23 cellular contexts compared by ENCODE assay signal in genomic region chr22:50067244-50067643, GRCh38. TPM values are rescaled to one million over a fixed set of nuclear protein-coding genes. Genes with fewer than 3 reads are reported as not detected.
A peak's percentile ranks its signal among the peaks of the same experiment; 100 is the strongest.
DNase-seq lines count a peak whose midpoint lies in the region; ATAC-seq, FAIRE-seq and TF ChIP-seq lines count a peak whose summit lies in the region.
"Had no signal": no experiment of that assay in that cellular context is flagged by ENCODE, and none has a peak within 500 bp of the region (broad histone marks: within the 10 kb centered on the region; RNA-seq: fewer than 3 reads in every experiment).

No MANE protein-coding gene starts in this region.

- no peak for DNase-seq in mesenchymal stem cell
- no peak for DNase-seq in urothelium cell line (ENCODE audit: low spot score)
- DNase-seq in activated CD8-positive, alpha-beta memory T cell treated with anti-CD3 and anti-CD28 coated beads, Interleukin-2, amount 10 ng/mL, durations not matched to agents 7 days and 5 days = no peak
- DNase-seq in hypothalamus (lab: John Stamatoyannopoulos, UW) = no peak
- DNase-seq in T-helper 1 cell = no peak
- DNase-seq: Calu3; CD4-positive, alpha-beta memory T cell; COR-L47; DMS53; DMS79 treated with DMSO at 0.1 percent for 48 hours; GDM1 had no signal

- H3K79me2 ChIP-seq in DOHH2 (ENCODE audit: control insufficient read depth, low read length) (no peaks in the 10 kb centered on the region), OCI-LY1 (ENCODE audit: insufficient read depth, low read length) (no peaks in the 10 kb centered on the region)

- peaks cover 16% of the 10 kb centered on the region for H3K4me1 ChIP-seq in DOHH2 (ENCODE audit: control insufficient read depth, low read length)
- peaks cover 17% of the 10 kb centered on the region for H3K4me1 ChIP-seq in OCI-LY1 (ENCODE audit: insufficient read depth, low read length, severe bottlenecking)
- peaks cover 2% of the 10 kb centered on the region for H3K4me1 ChIP-seq in mesenchymal stem cell (ENCODE audit: control insufficient read depth, insufficient read depth, low read depth, low read length)
- H3K4me1 ChIP-seq: HAP-1 had no signal

- H3K9ac ChIP-seq in OCI-LY1 (ENCODE audit: low read length) = no peak overlapping the region
- no peak overlapping the region for H3K9ac ChIP-seq in mesenchymal stem cell (ENCODE audit: low read length)

- H3K4me2 ChIP-seq in DOHH2 (ENCODE audit: low read length) = peak overlapping the region; percentile 24
- H3K4me2 ChIP-seq in OCI-LY1 (ENCODE audit: low read length) = no peak overlapping the region
- H3K4me2 ChIP-seq in mesenchymal stem cell (ENCODE audit: low read length, poor library complexity, severe bottlenecking) = no peak overlapping the region
- H3K4me2 ChIP-seq: GM23338 had no signal

- H4K8ac ChIP-seq in mesenchymal stem cell (ENCODE audit: low read length) = peak overlapping the region; percentile 28

- H3K4ac ChIP-seq in mesenchymal stem cell (ENCODE audit: low read depth in 1 of 2, low read length in 2 of 2) = no peak overlapping the region

- no peaks in the 10 kb centered on the region for H3K9me2 ChIP-seq in DOHH2 (replicated peaks; ENCODE audit: control insufficient read depth, low read length)
- H3K9me2 ChIP-seq in OCI-LY1 (ENCODE audit: low read depth, low read length) = no peaks in the 10 kb centered on the region

- H3K4me1 Mint-ChIP-seq in activated CD8-positive, alpha-beta memory T cell treated with anti-CD3 and anti-CD28 coated beads, Interleukin-2, amount 10 ng/mL, durations not matched to agents 7 days and 5 days = no peaks in the 10 kb centered on the region
- H3K4me1 Mint-ChIP-seq: CD14-positive monocyte; CD4-positive, alpha-beta memory T cell; GM23338 had no signal

- H3K27me3 ChIP-seq in DOHH2 (ENCODE audit: control insufficient read depth, low read length) = no peaks in the 10 kb centered on the region
- no peaks in the 10 kb centered on the region for H3K27me3 ChIP-seq in OCI-LY1 (ENCODE audit: insufficient read depth, low read length)
- H3K27me3 ChIP-seq in mesenchymal stem cell (ENCODE audit: control insufficient read depth in 1 of 2, insufficient read depth in 1 of 2, low read length in 2 of 2) = peaks cover 12 to 19% of the 10 kb centered on the region in 2 experiments

- H3K14ac ChIP-seq in mesenchymal stem cell (ENCODE audit: low read length in 2 of 2) = no peak overlapping the region

- H2AFZ ChIP-seq in OCI-LY1 (ENCODE audit: low read length) (no peak overlapping the region), mesenchymal stem cell (ENCODE audit: low read depth, low read length) (no peak overlapping the region)
- H2AFZ ChIP-seq: GM23338 had no signal

- no peak overlapping the region for H2BK120ac ChIP-seq in mesenchymal stem cell (ENCODE audit: low read depth, low read length)

- no peak overlapping the region for H3K4me3 ChIP-seq in DOHH2 (ENCODE audit: low read length)
- no peak overlapping the region for H3K4me3 ChIP-seq in OCI-LY1 (ENCODE audit: low read depth, low read length, poor library complexity, severe bottlenecking)
- no peak overlapping the region for H3K4me3 ChIP-seq in mesenchymal stem cell (ENCODE audit: insufficient read depth in 1 of 2, low read depth in 1 of 2, low read length in 2 of 2)
- H3K4me3 ChIP-seq: GM12878, GM23338, HAP-1 had no signal

- H3K27me3 Mint-ChIP-seq in activated CD8-positive, alpha-beta memory T cell treated with anti-CD3 and anti-CD28 coated beads, Interleukin-2, amount 10 ng/mL, durations not matched to agents 7 days and 5 days = no peaks in the 10 kb centered on the region

- no peak overlapping the region for H3K4me3 Mint-ChIP-seq in activated CD8-positive, alpha-beta memory T cell treated with anti-CD3 and anti-CD28 coated beads, Interleukin-2, amount 10 ng/mL, durations not matched to agents 7 days and 5 days
- H3K4me3 Mint-ChIP-seq: CD14-positive monocyte; CD4-positive, alpha-beta memory T cell; GM23338 had no signal

- no peak overlapping the region for H3K18ac ChIP-seq in mesenchymal stem cell (ENCODE audit: low read depth in 1 of 2, low read length in 2 of 2)

- no peak overlapping the region for H2BK12ac ChIP-seq in mesenchymal stem cell (ENCODE audit: low read length in 2 of 2)

- no peak overlapping the region for H2BK15ac ChIP-seq in mesenchymal stem cell (ENCODE audit: low read depth, poor library complexity, severe bottlenecking)

- peak; percentile 93 for FAIRE-seq in urothelium cell line (lab: Jason Lieb, UNC)
- FAIRE-seq: GM12878, GM19239, H54 had no signal

- H2AK5ac ChIP-seq in mesenchymal stem cell (ENCODE audit: low read length, severe bottlenecking) = no peak overlapping the region

- H3K79me1 ChIP-seq in mesenchymal stem cell (replicated peaks; ENCODE audit: low read length, poor library complexity, severe bottlenecking) = no peaks in the 10 kb centered on the region

- TF ChIP-seq CTCF in DOHH2 (IDR thresholded peaks at IDR 0.05; ENCODE audit: low read depth, low read length, poor library complexity, severe bottlenecking) (no peak), OCI-LY1 (IDR thresholded peaks at IDR 0.05; ENCODE audit: low read length) (no peak)

- H3K36me3 Mint-ChIP-seq in activated CD8-positive, alpha-beta memory T cell treated with anti-CD3 and anti-CD28 coated beads, Interleukin-2, amount 10 ng/mL, durations not matched to agents 7 days and 5 days = no peaks in the 10 kb centered on the region
- H3K36me3 Mint-ChIP-seq: CD4-positive, alpha-beta memory T cell had no signal

- H4K20me1 ChIP-seq in DOHH2 (ENCODE audit: control insufficient read depth, insufficient read depth, low read depth, low read length) (no peaks in the 10 kb centered on the region), OCI-LY1 (ENCODE audit: insufficient read depth, low read length) (no peaks in the 10 kb centered on the region)

- no peak overlapping the region for H2BK5ac ChIP-seq in mesenchymal stem cell (ENCODE audit: low read depth, low read length, poor library complexity, severe bottlenecking)

- H3K9me3 Mint-ChIP-seq in activated CD8-positive, alpha-beta memory T cell treated with anti-CD3 and anti-CD28 coated beads, Interleukin-2, amount 10 ng/mL, durations not matched to agents 7 days and 5 days (ENCODE audit: low read depth) = no peaks in the 10 kb centered on the region

- H3K27ac Mint-ChIP-seq in activated CD8-positive, alpha-beta memory T cell treated with anti-CD3 and anti-CD28 coated beads, Interleukin-2, amount 10 ng/mL, durations not matched to agents 7 days and 5 days = no peak overlapping the region
- H3K27ac Mint-ChIP-seq: CD14-positive monocyte, GM23338 had no signal

- H3K27ac ChIP-seq in DOHH2 (ENCODE audit: low read depth, low read length) (0 out of 2 replicates have a peak overlapping the region, but pooled peaks have one; percentile 12), OCI-LY1 (ENCODE audit: low read depth, low read length, poor library complexity, severe bottlenecking) (peak overlapping the region; percentile 25), mesenchymal stem cell (ENCODE audit: low read length, poor library complexity, severe bottlenecking) (no peak overlapping the region)

- no peak overlapping the region for H4K91ac ChIP-seq in mesenchymal stem cell (ENCODE audit: low read length)

- no peak overlapping the region for H3K23ac ChIP-seq in mesenchymal stem cell (ENCODE audit: low read length in 2 of 2)

- H3F3A ChIP-seq in DOHH2 (ENCODE audit: control insufficient read depth, insufficient read depth) (no peaks in the 10 kb centered on the region), OCI-LY1 (ENCODE audit: insufficient read depth, low read length) (no peaks in the 10 kb centered on the region)

- WGBS in mesenchymal stem cell = 87% methylated on average over 6 of the region's 8 CpGs

- no peak for ATAC-seq in activated CD8-positive, alpha-beta memory T cell treated with anti-CD3 and anti-CD28 coated beads, Interleukin-2, amount 10 ng/mL, durations not matched to agents 7 days and 5 days
- ATAC-seq in HG03520 (IDR thresholded peaks at IDR 0.05; ENCODE audit: unreplicated experiment) = no peak
- ATAC-seq: GM12878, GM23338 had no signal

- CTCF ChIA-PET in activated CD8-positive, alpha-beta memory T cell treated with anti-CD3 and anti-CD28 coated beads, Interleukin-2, amount 10 ng/mL, durations not matched to agents 7 days and 5 days (lab: Charles Lee) = interaction anchor here (1.4 kb wide), 1 partner anchor 17 kb away, joined by 3 read pairs; no protein-coding TSS in a partner anchor

- no peaks in the 10 kb centered on the region for H3K36me3 ChIP-seq in DOHH2 (ENCODE audit: control insufficient read depth, low read length)
- H3K36me3 ChIP-seq in OCI-LY1 (ENCODE audit: insufficient read depth, low read length) = no peaks in the 10 kb centered on the region
- H3K36me3 ChIP-seq in mesenchymal stem cell (ENCODE audit: control insufficient read depth in 1 of 2, insufficient read depth in 2 of 2, low read depth in 1 of 2, low read length in 2 of 2) = no peaks in the 10 kb centered on the region
- H3K36me3 ChIP-seq: HAP-1 had no signal

- H3K9me3 ChIP-seq in DOHH2 (ENCODE audit: control insufficient read depth, insufficient read depth, low read length) (no peaks in the 10 kb centered on the region), OCI-LY1 (ENCODE audit: low read length) (no peaks in the 10 kb centered on the region), mesenchymal stem cell (ENCODE audit: control insufficient read depth, low read length) (no peaks in the 10 kb centered on the region)
- H3K9me3 ChIP-seq: HAP-1 had no signal

RNA-seq across cellular contexts. Expression of gene TTLL8, which starts 9.1 kb away (rescaled TPM):
- polyA plus RNA-seq in mesenchymal stem cell (2013, experiment 1 of 2) = not detected
- polyA plus RNA-seq in mesenchymal stem cell (2013, experiment 2 of 2) = not detected
- not detected for total RNA-seq in activated CD8-positive, alpha-beta memory T cell treated with anti-CD3 and anti-CD28 coated beads, Interleukin-2, amount 10 ng/mL, durations not matched to agents 7 days and 5 days
- total RNA-seq: A172; A673; Calu3; CD4-positive, alpha-beta memory T cell; GM12878; GM23338 had no signal
- polyA plus RNA-seq: BJ; CD14-positive monocyte; CD4-positive, alpha-beta memory T cell; GM12878; GM23338 had no signal

RNA-seq across cellular contexts. Expression of gene MLC1, which starts 18.0 kb away (rescaled TPM):
- polyA plus RNA-seq in mesenchymal stem cell (2013, experiment 1 of 2) = 0.03 TPM
- polyA plus RNA-seq in mesenchymal stem cell (2013, experiment 2 of 2) = not detected
- 1 to 10 TPM; 1.9 to 2.9 TPM for total RNA-seq in activated CD8-positive, alpha-beta memory T cell treated with anti-CD3 and anti-CD28 coated beads, Interleukin-2, amount 10 ng/mL, durations not matched to agents 7 days and 5 days
- total RNA-seq: Calu3; CD4-positive, alpha-beta memory T cell; GM12878; GM23338 had no signal
- polyA plus RNA-seq: GM23338 had no signal

RNA-seq across cellular contexts. Expression of gene MOV10L1, which starts 22.6 kb away (rescaled TPM):
- 1.5 TPM for polyA plus RNA-seq in mesenchymal stem cell (2013, experiment 1 of 2)
- 1.5 TPM for polyA plus RNA-seq in mesenchymal stem cell (2013, experiment 2 of 2)
- total RNA-seq in activated CD8-positive, alpha-beta memory T cell treated with anti-CD3 and anti-CD28 coated beads, Interleukin-2, amount 10 ng/mL, durations not matched to agents 7 days and 5 days = under 1 TPM in 1 of 2 experiments, not detected in 1; 0.23 TPM
- total RNA-seq: A673; Calu3; CD4-positive, alpha-beta memory T cell; GM12878 had no signal
- polyA plus RNA-seq: CD4-positive, alpha-beta memory T cell had no signal

RNA-seq across cellular contexts. Expression of gene IL17REL, which starts 54.7 kb away (rescaled TPM):
- polyA plus RNA-seq in mesenchymal stem cell (2013, experiment 1 of 2) = 0.06 TPM
- polyA plus RNA-seq in mesenchymal stem cell (2013, experiment 2 of 2) = 0.08 TPM
- under 1 TPM in 1 of 2 experiments, not detected in 1; 0.05 TPM for total RNA-seq in activated CD8-positive, alpha-beta memory T cell treated with anti-CD3 and anti-CD28 coated beads, Interleukin-2, amount 10 ng/mL, durations not matched to agents 7 days and 5 days
- total RNA-seq: A172; A673; Calu3; CD4-positive, alpha-beta memory T cell; GM12878 had no signal
- polyA plus RNA-seq: BJ; CD14-positive monocyte; CD4-positive, alpha-beta memory T cell; GM23338 had no signal
